Comparison of ENCODE assay signal across 9 cellular contexts in genomic region chr9:79574166-79574565, GRCh38.
DNase-seq lines count a peak whose midpoint lies in the region; ATAC-seq and FAIRE-seq lines count a peak whose summit lies in the region.
"Had no signal": no experiment of that assay in that cellular context is flagged by ENCODE, and none has a peak within 500 bp of the region (broad histone marks: within the 10 kb centered on the region; RNA-seq: fewer than 3 reads in every experiment).

No MANE protein-coding gene starts in this region.

- peak; percentile 5 for FAIRE-seq in colon (lab: Jason Lieb, UNC)

- peaks cover 0 to 4% of the 10 kb centered on the region in 2 donors for H3K36me3 ChIP-seq in muscle layer of duodenum (ENCODE audit: control insufficient read depth in 1 of 2, insufficient read depth in 2 of 2, low read length in 2 of 2)

- H3K27ac Mint-ChIP-seq in stimulated activated naive CD8-positive, alpha-beta T cell treated with anti-CD3 and anti-CD28 coated beads, Interleukin-15, Interleukin-2, amounts not matched to agents 100 ng/mL and 50 ng/mL, for 24 hours = peak overlapping the region; percentile 89

- H3K4me1 ChIP-seq in muscle layer of duodenum (ENCODE audit: control insufficient read depth in 1 of 2, insufficient read depth in 2 of 2, low read length in 2 of 2) = peaks cover 0 to 13% of the 10 kb centered on the region in 2 donors

- H3K9me3 ChIP-seq in muscle layer of duodenum (ENCODE audit: control insufficient read depth in 1 of 2, low read length in 2 of 2) = no peaks in the 10 kb centered on the region

- no peaks in the 10 kb centered on the region for H3K9me3 Mint-ChIP-seq in stimulated activated naive CD8-positive, alpha-beta T cell treated with anti-CD3 and anti-CD28 coated beads, Interleukin-15, Interleukin-2, amounts not matched to agents 100 ng/mL and 50 ng/mL, for 24 hours

- peak overlapping the region; percentile 85 for H3K27ac ChIP-seq in muscle layer of duodenum (ENCODE audit: low read length)
- H3K27ac ChIP-seq: SK-N-MC had no signal

- peak overlapping the region; percentile 91 for H3K4me3 Mint-ChIP-seq in stimulated activated naive CD8-positive, alpha-beta T cell treated with anti-CD3 and anti-CD28 coated beads, Interleukin-15, Interleukin-2, amounts not matched to agents 100 ng/mL and 50 ng/mL, for 24 hours

- H3K27me3 Mint-ChIP-seq in stimulated activated naive CD8-positive, alpha-beta T cell treated with anti-CD3 and anti-CD28 coated beads, Interleukin-15, Interleukin-2, amounts not matched to agents 100 ng/mL and 50 ng/mL, for 24 hours = no peaks in the 10 kb centered on the region

- ATAC-seq in stimulated activated naive CD8-positive, alpha-beta T cell treated with anti-CD3 and anti-CD28 coated beads, Interleukin-15, Interleukin-2, amounts not matched to agents 100 U/mL and 50 U/mL, for 24 hours = no peak

- peak overlapping the region; percentile 84 to 90 for H3K4me3 ChIP-seq in muscle layer of duodenum (ENCODE audit: low read depth in 1 of 2, low read length in 2 of 2)
- H3K4me3 ChIP-seq: SK-N-MC had no signal

- no peaks in the 10 kb centered on the region for H3K27me3 ChIP-seq in muscle layer of duodenum (ENCODE audit: low read depth, low read length)

- peaks cover 61% of the 10 kb centered on the region for H3K4me1 Mint-ChIP-seq in stimulated activated naive CD8-positive, alpha-beta T cell treated with anti-CD3 and anti-CD28 coated beads, Interleukin-15, Interleukin-2, amounts not matched to agents 100 ng/mL and 50 ng/mL, for 24 hours (ENCODE audit: low read depth)

- no peak for DNase-seq in stimulated activated naive CD8-positive, alpha-beta T cell treated with anti-CD3 and anti-CD28 coated beads, Interleukin-15, Interleukin-2, amounts not matched to agents 100 U/mL and 50 U/mL, for 24 hours
- no peak for DNase-seq in NCI-H1105 (lab: John Stamatoyannopoulos, UW)
- no peak for DNase-seq in SKM-1 (lab: John Stamatoyannopoulos, UW; ENCODE audit: unreplicated experiment)
- no peak for DNase-seq in stimulated activated CD4-positive, alpha-beta T cell treated with anti-CD3 and anti-CD28 coated beads, Interleukin-4, amount 100 ng/mL, for 24 hours
- no peak for DNase-seq in stimulated activated CD4-positive, alpha-beta T cell treated with anti-CD3 and anti-CD28 coated beads, Interleukin-4, amount 100 ng/mL, for 1 hour

- peaks cover 24% of the 10 kb centered on the region for H3K36me3 Mint-ChIP-seq in stimulated activated naive CD8-positive, alpha-beta T cell treated with anti-CD3 and anti-CD28 coated beads, Interleukin-15, Interleukin-2, amounts not matched to agents 100 ng/mL and 50 ng/mL, for 24 hours (ENCODE audit: low read depth)
